ENCODE assay signal across 16 cellular contexts in genomic region chr12:124583854-124584253, GRCh38.
"Had no signal": no experiment of that assay in that cellular context is flagged by ENCODE, and none has a peak within 500 bp of the region (broad histone marks: within the 10 kb centered on the region; RNA-seq: fewer than 3 reads in every experiment).

No MANE protein-coding gene starts in this region.

- H2AFZ ChIP-seq: hepatocyte, parathyroid adenoma had no signal

- H3K4me2 ChIP-seq: hepatocyte had no signal

- ATAC-seq: activated CD8-positive, alpha-beta memory T cell treated with anti-CD3 and anti-CD28 coated beads, Interleukin-2, amount 10 ng/mL, durations not matched to agents 7 days and 5 days; gastroesophageal sphincter; left lung; mucosa of descending colon; naive thymus-derived CD4-positive, alpha-beta T cell had no signal

- DNase-seq: activated CD4-positive, alpha-beta memory T cell treated with anti-CD3 and anti-CD28 coated beads for 36 hours; activated CD4-positive, alpha-beta T cell treated with anti-CD3 and anti-CD28 coated beads for 1 hour; activated CD8-positive, alpha-beta memory T cell treated with anti-CD3 and anti-CD28 coated beads, Interleukin-2, amount 10 ng/mL, durations not matched to agents 7 days and 5 days; activated naive CD4-positive, alpha-beta T cell treated with anti-CD3 and anti-CD28 coated beads, Interleukin-2, amount 10 ng/mL, durations not matched to agents 7 days and 5 days; activated T-cell treated with anti-CD3 and anti-CD28 coated beads, Interleukin-2, amount 50 U/mL, for 1 hour; dermis blood vessel endothelial cell; left lung; mammary epithelial cell; mucosa of descending colon; naive thymus-derived CD4-positive, alpha-beta T cell; sigmoid colon; spleen; stomach had no signal

- H3K9ac ChIP-seq: parathyroid adenoma had no signal

- H3K27ac ChIP-seq: gastroesophageal sphincter, hepatocyte, left lung, parathyroid adenoma, sigmoid colon, spleen, stomach had no signal

- H3K4me1 ChIP-seq: parathyroid adenoma had no signal

- H3K27me3 ChIP-seq: gastroesophageal sphincter, hepatocyte, left lung, sigmoid colon, stomach had no signal

- H3K4me3 ChIP-seq: gastroesophageal sphincter, hepatocyte, left lung, mucosa of descending colon, sigmoid colon, spleen, stomach had no signal

- H3K9me3 ChIP-seq: left lung, mucosa of descending colon, sigmoid colon, stomach had no signal

- H3K36me3 ChIP-seq: gastroesophageal sphincter, left lung, sigmoid colon, spleen, stomach had no signal

- H3K79me2 ChIP-seq: hepatocyte, parathyroid adenoma had no signal
